19 cellular contexts compared by ENCODE assay signal in genomic region chr7:28581351-28581750, GRCh38.
"Had no signal": no experiment of that assay in that cellular context is flagged by ENCODE, and none has a peak within 500 bp of the region (broad histone marks: within the 10 kb centered on the region; RNA-seq: fewer than 3 reads in every experiment).

No MANE protein-coding gene starts in this region.

- H3K9me3 Mint-ChIP-seq: activated naive CD4-positive, alpha-beta T cell treated with anti-CD3 and anti-CD28 coated beads for 36 hours; neural crest cell; T-helper 1 cell treated with Interleukin-12 subunit alpha and Interleukin-12 subunit beta and Interleukin-4 antibody, amounts not matched to agents 30 μg/mL and 1 μg/mL, for 36 hours had no signal

- H3K4me3 ChIP-seq: gastroesophageal sphincter, heart left ventricle, right atrium auricular region, tibial nerve, uterus had no signal

- H3K27ac ChIP-seq: gastroesophageal sphincter, heart left ventricle, right atrium auricular region, tibial nerve, uterus, VCaP had no signal

- H3K27me3 ChIP-seq: gastroesophageal sphincter, heart left ventricle, right atrium auricular region, tibial nerve, uterus had no signal

- ATAC-seq: gastroesophageal sphincter, heart left ventricle, left ventricle myocardium superior had no signal

- H3K4me1 Mint-ChIP-seq: neural crest cell had no signal

- H3K27ac Mint-ChIP-seq: activated naive CD4-positive, alpha-beta T cell treated with anti-CD3 and anti-CD28 coated beads for 36 hours; progenitor cell of endocrine pancreas; T-helper 1 cell treated with Interleukin-12 subunit alpha and Interleukin-12 subunit beta and Interleukin-4 antibody, amounts not matched to agents 30 μg/mL and 1 μg/mL, for 36 hours had no signal

- H3K4me1 ChIP-seq: gastroesophageal sphincter, right atrium auricular region, tibial nerve, uterus had no signal

- H3K9me3 ChIP-seq: gastroesophageal sphincter, right atrium auricular region, tibial nerve, uterus had no signal

- H3K36me3 ChIP-seq: gastroesophageal sphincter, heart left ventricle, right atrium auricular region, tibial nerve, uterus had no signal

- H3K4me3 Mint-ChIP-seq: activated naive CD4-positive, alpha-beta T cell treated with anti-CD3 and anti-CD28 coated beads for 36 hours; neural crest cell; T-helper 1 cell treated with Interleukin-12 subunit alpha and Interleukin-12 subunit beta and Interleukin-4 antibody, amounts not matched to agents 30 μg/mL and 1 μg/mL, for 36 hours had no signal

- DNase-seq: activated CD4-positive, alpha-beta T cell treated with anti-CD3 and anti-CD28 coated beads for 1 hour; activated naive CD4-positive, alpha-beta T cell treated with anti-CD3 and anti-CD28 coated beads for 36 hours; aorta; effector CD4-positive, alpha-beta T cell; heart left ventricle; left ventricle myocardium superior; stimulated activated CD4-positive, alpha-beta T cell treated with anti-CD3 and anti-CD28 coated beads, Interleukin-12 subunit alpha, Interleukin-12 subunit beta, amount 100 ng/mL, for 4 hours; stimulated activated CD4-positive, alpha-beta T cell treated with anti-CD3 and anti-CD28 coated beads, Interleukin-1b, Interleukin-23, amount 100 ng/mL, for 48 hours; stimulated activated CD8-positive, alpha-beta memory T cell treated with anti-CD3 and anti-CD28 coated beads, Interleukin-4, amount 100 ng/mL, for 48 hours; stimulated activated naive CD4-positive, alpha-beta T cell; substantia nigra; uterus had no signal
